In the genomic region with DNA sequence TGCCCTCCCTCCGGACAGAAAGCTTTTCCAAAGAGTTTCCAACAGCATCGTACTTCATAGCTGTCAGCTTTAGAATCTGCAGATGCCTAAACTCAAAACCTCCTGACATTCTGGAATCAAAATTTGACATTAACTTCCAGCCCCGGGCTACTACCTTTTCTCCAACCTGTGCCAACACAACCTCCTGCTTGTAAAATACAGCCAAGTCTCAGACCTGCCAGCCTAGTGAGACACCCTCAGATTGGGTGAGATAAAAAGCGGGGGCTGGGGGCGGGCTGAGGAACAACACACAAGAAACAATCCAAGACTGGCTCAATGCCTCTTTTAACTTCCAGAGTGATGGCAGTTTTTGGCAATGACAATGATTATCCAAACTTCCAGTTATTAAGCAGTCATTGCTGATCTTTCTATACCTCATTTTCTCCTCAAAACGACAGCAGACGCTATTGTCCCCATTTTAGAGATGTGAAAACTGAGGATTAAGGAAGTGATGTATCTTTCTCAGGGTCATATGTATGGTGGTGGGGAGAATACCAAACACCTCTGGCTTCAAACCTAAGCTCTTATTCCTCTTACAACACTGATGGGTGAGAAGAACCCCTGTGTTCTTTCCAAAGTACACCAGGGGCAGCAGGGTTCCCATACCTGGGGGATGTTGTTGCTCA, we compare ENCODE assay signal across 17 cellular contexts. TPM values are rescaled to one million over a fixed set of nuclear protein-coding genes. Genes with fewer than 3 reads are reported as not detected.
DNase-seq lines count a peak whose midpoint lies in the region; TF ChIP-seq lines count a peak whose summit lies in the region.
"Had no signal": no experiment of that assay in that cellular context is flagged by ENCODE, and none has a peak within 500 bp of the region (broad histone marks: within the 10 kb centered on the region; RNA-seq: fewer than 3 reads in every experiment).

No MANE protein-coding gene starts in this region.

- H3K4me3 ChIP-seq in AG09309 (ENCODE audit: control insufficient read depth, low read depth, low read length), result peak overlapping the region; percentile 68
- H3K4me3 ChIP-seq in WI38 (ENCODE audit: low read depth, low read length), result peak overlapping the region; percentile 69
- H3K4me3 ChIP-seq in fibroblast of mammary gland (ENCODE audit: control insufficient read depth, low read depth, low read length), result peak overlapping the region; percentile 65
- peak overlapping the region; percentile 13 to 33 for H3K4me3 ChIP-seq in prostate gland
- H3K4me3 ChIP-seq in lower leg skin (ENCODE audit: low read depth, poor library complexity, severe bottlenecking), result no peak overlapping the region
- H3K4me3 ChIP-seq: body of pancreas had no signal

- H3K27me3 ChIP-seq in prostate gland (replicated peaks; ENCODE audit: insufficient read depth), result no peaks in the 10 kb centered on the region
- H3K27me3 ChIP-seq: body of pancreas, vagina had no signal

- DNase-seq in AG09309 (ENCODE audit: low read depth) (no peak), fibroblast of mammary gland (ENCODE audit: low read depth) (no peak), prostate gland (ENCODE audit: low spot score) (peak; percentile 23), cortex of kidney (lab: John Stamatoyannopoulos, UW) (no peak), lower leg skin (ENCODE audit: low spot score in 2 of 2) (no peak), head of caudate nucleus (no peak)
- no peak for DNase-seq in stimulated activated CD8-positive, alpha-beta memory T cell treated with anti-CD3 and anti-CD28 coated beads, Interleukin-4, amount 100 ng/mL, for 48 hours
- DNase-seq: activated T-cell treated with anti-CD3 and anti-CD28 coated beads, Interleukin-2, amount 50 U/mL, for 72 hours; AML-193; body of pancreas; natural killer cell; NCI-H1436; NCI-H524; SHP77; small intestine had no signal

- TF ChIP-seq POLR2A in prostate gland (IDR thresholded peaks at IDR 0.05), result no peak
- TF ChIP-seq POLR2A in lower leg skin (IDR thresholded peaks at IDR 0.05), result no peak

- peak overlapping the region; percentile 52 to 66 for H3K27ac ChIP-seq in prostate gland
- H3K27ac ChIP-seq: body of pancreas had no signal

- WGBS in prostate gland, result 19% methylated on average over 7 of the region's 7 CpGs
- WGBS in lower leg skin, 2 donors, result 35 to 56% methylated on average over 7 of the region's 7 CpGs

- intact Hi-C loops in prostate gland (cut with DNase I), result no loop called here
- intact Hi-C loops in lower leg skin (cut with DNase I; ENCODE audit: low total_unique reads), result no loop called here
- intact Hi-C loops in head of caudate nucleus (cut with DNase I), result no loop called here

- no peaks in the 10 kb centered on the region for H3K36me3 ChIP-seq in prostate gland
- H3K36me3 ChIP-seq: vagina had no signal

- no peak for TF ChIP-seq CTCF in AG09309 (IDR thresholded peaks at IDR 0.05; ENCODE audit: control insufficient read depth, insufficient read depth, low read depth, low read length, missing control alignments)
- no peak for TF ChIP-seq CTCF in WI38 (IDR thresholded peaks at IDR 0.05; ENCODE audit: low read depth, low read length)
- no peak for TF ChIP-seq CTCF in fibroblast of mammary gland (conservative IDR thresholded peaks at IDR 0.05; ENCODE audit: control insufficient read depth, insufficient read depth, low read depth, low read length)
- TF ChIP-seq CTCF in prostate gland (IDR thresholded peaks at IDR 0.05), result no peak
- TF ChIP-seq CTCF in lower leg skin (IDR thresholded peaks at IDR 0.05), result no peak

- H3K9me3 ChIP-seq in prostate gland, result no peaks in the 10 kb centered on the region
- H3K9me3 ChIP-seq: body of pancreas, vagina had no signal

- H3K4me1 ChIP-seq in prostate gland (replicated peaks), result no peaks in the 10 kb centered on the region

RNA-seq across cellular contexts. Expression of a gene that starts 1.2 kb away (rescaled TPM):
- 10 to 100 TPM; 35.4 to 92.5 TPM for total RNA-seq in prostate gland
- total RNA-seq in lower leg skin, result 10 to 100 TPM in 2 of 4 donors, 1 to 10 TPM in 2; 4.8 to 47.0 (median 17.3) TPM
- total RNA-seq: natural killer cell had no signal
